ENCODE assay signal across 21 cellular contexts in genomic region chr4:3724319-3725231, GRCh38. TPM values are rescaled to one million over a fixed set of nuclear protein-coding genes. Genes with fewer than 3 reads are reported as not detected.
DNase-seq lines count a peak whose midpoint lies in the region; ATAC-seq and TF ChIP-seq lines count a peak whose summit lies in the region.
"Had no signal": no experiment of that assay in that cellular context is flagged by ENCODE, and none has a peak within 500 bp of the region (broad histone marks: within the 10 kb centered on the region; RNA-seq: fewer than 3 reads in every experiment).

No MANE protein-coding gene starts in this region.

- H2BK12ac ChIP-seq in H9 (ENCODE audit: insufficient read length, low read depth, low read length): no peak overlapping the region

- H3K27me3 Mint-ChIP-seq in H9 (ENCODE audit: low read depth): peaks cover 72% of the 10 kb centered on the region
- peaks cover 38% of the 10 kb centered on the region for H3K27me3 Mint-ChIP-seq in WTC11 (ENCODE audit: low read depth)
- peaks cover 63% of the 10 kb centered on the region for H3K27me3 Mint-ChIP-seq in nephron (ENCODE audit: low read depth)

- H3T11ph ChIP-seq in H9 (ENCODE audit: low read length): no peak overlapping the region

- DNase-seq in NCI-H1417 (lab: John Stamatoyannopoulos, UW): peak in 2 of 3 experiments; percentile 35 to 53
- no peak for DNase-seq in NCI-H1417 treated with DMSO at 0.1 percent for 48 hours (lab: John Stamatoyannopoulos, UW)
- no peak for DNase-seq in H9
- DNase-seq in WTC11 (ENCODE audit: low spot score): no peak
- DNase-seq in activated T-cell treated with anti-CD3 and anti-CD28 coated beads, Interleukin-2, amount 50 U/mL, for 1 hour: no peak
- no peak for DNase-seq in ACHN
- DNase-seq: activated naive CD4-positive, alpha-beta T cell treated with Interleukin-2 at 50 U/mL for 16 hours; CD4-positive, alpha-beta T cell; MG63; NCI-H2081; NCI-H774 had no signal

- no peak overlapping the region for H2AFZ ChIP-seq in H9 (ENCODE audit: low read length)

- H3K56ac ChIP-seq in H9 (ENCODE audit: insufficient read length, low read depth, low read length): no peak overlapping the region

- H3K14ac ChIP-seq in H9 (ENCODE audit: insufficient read depth, low read length): no peak overlapping the region

- no peak overlapping the region for H2BK20ac ChIP-seq in H9 (ENCODE audit: low read depth, low read length, poor library complexity, severe bottlenecking)

- no peaks in the 10 kb centered on the region for H3K23me2 ChIP-seq in H9 (ENCODE audit: insufficient read length, low read depth, low read length, poor library complexity, severe bottlenecking)

- no peaks in the 10 kb centered on the region for H3K9me3 ChIP-seq in H9 (ENCODE audit: control insufficient read depth, low read depth, low read length)
- H3K9me3 ChIP-seq: HAP-1, MG63, vagina had no signal

- CTCF ChIA-PET in WTC11 (lab: Charles Lee): interaction anchor here (0.9 to 2.1 kb wide), 13 partner anchors 21 to 244 kb away, joined by 3 to 10 read pairs (median 5); partner anchors contain the start of gene ADRA2C

- no peak overlapping the region for H4K91ac ChIP-seq in H9 (ENCODE audit: insufficient read length, low read depth, low read length)

- H3K18ac ChIP-seq in H9 (ENCODE audit: insufficient read length, low read depth, low read length): no peak overlapping the region

- no peak overlapping the region for H3K9ac ChIP-seq in H9 (ENCODE audit: extremely low read depth, insufficient read length, low read length)

- no peak overlapping the region for H2BK5ac ChIP-seq in H9 (ENCODE audit: insufficient read length, low read length)

- ATAC-seq in WTC11 (peak; percentile 25; the same call in 1 of the 2 replicates), HG03469 (IDR thresholded peaks at IDR 0.05; ENCODE audit: unreplicated experiment) (no peak)
- ATAC-seq: GM12878; natural killer cell treated with Interleukin-12 subunit alpha and Interleukin-12 subunit beta and Interleukin-15 and Interleukin-18, amount 100 ng/mL, for 72 hours had no signal

- WGBS in H9 (ENCODE audit: extremely low coverage, insufficient read length, low lambda C conversion rate): no CpG with 5 or more reads among the region's 44 CpGs

- POLR2A ChIA-PET in WTC11 (lab: Charles Lee): no interaction called here

- H3K36me3 Mint-ChIP-seq in H9 (ENCODE audit: insufficient read depth in 1 of 3, low read depth in 3 of 3) (no peaks in the 10 kb centered on the region), WTC11 (no peaks in the 10 kb centered on the region), nephron (ENCODE audit: low read depth) (no peaks in the 10 kb centered on the region)
- H3K36me3 Mint-ChIP-seq: memory B cell; natural killer cell treated with Interleukin-12 subunit alpha and Interleukin-12 subunit beta and Interleukin-15 and Interleukin-18, amount 100 ng/mL, for 72 hours had no signal

- no peak overlapping the region for H3K4ac ChIP-seq in H9 (ENCODE audit: low read depth, low read length)

- H3K27ac Mint-ChIP-seq in H9: no peak overlapping the region; a peak in 1 of 7 replicates
- H3K27ac Mint-ChIP-seq in WTC11: no peak overlapping the region
- H3K27ac Mint-ChIP-seq in nephron: peak overlapping the region in 1 of 3 experiments; percentile 52
- H3K27ac Mint-ChIP-seq: CD4-positive, alpha-beta T cell; memory B cell; natural killer cell treated with Interleukin-12 subunit alpha and Interleukin-12 subunit beta and Interleukin-15 and Interleukin-18, amount 100 ng/mL, for 72 hours; stimulated activated naive CD8-positive, alpha-beta T cell treated with anti-CD3 and anti-CD28 coated beads, Interleukin-15, Interleukin-2, amounts not matched to agents 100 ng/mL and 50 ng/mL, for 24 hours had no signal

- H3K4me3 Mint-ChIP-seq in H9: peak overlapping the region; percentile 49 to 67
- H3K4me3 Mint-ChIP-seq in WTC11: peak overlapping the region; percentile 61
- H3K4me3 Mint-ChIP-seq in nephron: peak overlapping the region in 2 of 3 experiments; percentile 1 to 52
- H3K4me3 Mint-ChIP-seq: CD4-positive, alpha-beta T cell; memory B cell; natural killer cell treated with Interleukin-12 subunit alpha and Interleukin-12 subunit beta and Interleukin-15 and Interleukin-18, amount 100 ng/mL, for 72 hours; stimulated activated naive CD8-positive, alpha-beta T cell treated with anti-CD3 and anti-CD28 coated beads, Interleukin-15, Interleukin-2, amounts not matched to agents 100 ng/mL and 50 ng/mL, for 24 hours had no signal

- no peak overlapping the region for H2BK120ac ChIP-seq in H9 (ENCODE audit: low read depth, low read length, poor library complexity, severe bottlenecking)

- H3K23ac ChIP-seq in H9 (ENCODE audit: insufficient read length, low read depth, low read length): no peak overlapping the region

- H4K5ac ChIP-seq in H9 (ENCODE audit: insufficient read length, low read depth, low read length): no peak overlapping the region

- H4K20me1 ChIP-seq in H9 (ENCODE audit: control insufficient read depth, insufficient read depth, insufficient read length): no peaks in the 10 kb centered on the region

- H4K8ac ChIP-seq in H9 (replicated peaks; ENCODE audit: insufficient read length, low read depth, low read length): no peak overlapping the region

- H3K79me1 ChIP-seq in H9 (ENCODE audit: insufficient read depth, low read depth, low read length, poor library complexity, severe bottlenecking): no peaks in the 10 kb centered on the region

- in situ Hi-C loops in ACHN (cut with HindIII; ENCODE audit: low pct_ligation_motif_present, low pct_unique_long_range_greater_than_20kb, low sequenced_read_pairs): no loop called here

- no peak overlapping the region for H2AK5ac ChIP-seq in H9 (ENCODE audit: insufficient read length, low read length)

- H3K4me1 Mint-ChIP-seq in H9 (peaks cover 16 to 44% of the 10 kb centered on the region in 2 experiments), WTC11 (peaks cover 24% of the 10 kb centered on the region), nephron (peaks cover 23% of the 10 kb centered on the region)
- H3K4me1 Mint-ChIP-seq: memory B cell had no signal

- peak overlapping the region; percentile 35 for H3K4me2 ChIP-seq in H9 (ENCODE audit: insufficient read depth, insufficient read length, low read length)

- H3K4me1 ChIP-seq in H9 (ENCODE audit: insufficient read depth, low read length): no peaks in the 10 kb centered on the region; the same call in 1 of the 2 replicates
- H3K4me1 ChIP-seq: HAP-1 had no signal

- TF ChIP-seq CTCF in H9 (conservative IDR thresholded peaks at IDR 0.05) (0 out of 3 replicates have a peak, but pooled peaks have one; percentile 13), WTC11 (IDR thresholded peaks at IDR 0.05) (no peak), nephron (IDR thresholded peaks at IDR 0.05; ENCODE audit: unreplicated experiment in 3 of 3) (no peak)

- no peak overlapping the region for H3K27ac ChIP-seq in H9 (ENCODE audit: insufficient read length, low read depth, low read length)
- H3K27ac ChIP-seq: vagina had no signal

- no peak overlapping the region for H2BK15ac ChIP-seq in H9 (ENCODE audit: low read depth, low read length)

- peaks cover 11% of the 10 kb centered on the region; the same call in 1 of the 2 replicates for H3K27me3 ChIP-seq in H9 (ENCODE audit: insufficient read depth, low read length)
- H3K27me3 ChIP-seq: MG63, vagina had no signal

- H3K79me2 ChIP-seq in H9 (ENCODE audit: insufficient read depth, low read length): no peaks in the 10 kb centered on the region

- no peaks in the 10 kb centered on the region; a peak in 1 of 5 replicates for H3K9me3 Mint-ChIP-seq in H9
- no peaks in the 10 kb centered on the region for H3K9me3 Mint-ChIP-seq in WTC11
- H3K9me3 Mint-ChIP-seq in nephron: peaks cover 4% of the 10 kb centered on the region
- H3K9me3 Mint-ChIP-seq: CD4-positive, alpha-beta T cell; memory B cell; natural killer cell treated with Interleukin-12 subunit alpha and Interleukin-12 subunit beta and Interleukin-15 and Interleukin-18, amount 100 ng/mL, for 72 hours; stimulated activated naive CD8-positive, alpha-beta T cell treated with anti-CD3 and anti-CD28 coated beads, Interleukin-15, Interleukin-2, amounts not matched to agents 100 ng/mL and 50 ng/mL, for 24 hours had no signal

TF ChIP-seq in WTC11, 78 proteins besides CTCF, POLR2A, EP300 and RAD21 (continues in another document):
- TF ChIP-seq ZBTB43 (CRISPR knock-in tag; IDR thresholded peaks at IDR 0.05): no peak
- no peak for TF ChIP-seq STAT6 (CRISPR knock-in tag; conservative IDR thresholded peaks at IDR 0.05; ENCODE audit: low read depth)
- no peak for TF ChIP-seq ATF1 (CRISPR knock-in tag; IDR thresholded peaks at IDR 0.05)
- no peak for TF ChIP-seq FOXP1 (CRISPR knock-in tag; IDR thresholded peaks at IDR 0.05; ENCODE audit: borderline replicate concordance)

RNA-seq across cellular contexts. Expression of gene ADRA2C, which starts 41.6 kb away (rescaled TPM):
- 7.2 and 8.6 TPM in 2 replicates for total RNA-seq in H9 (2021)
- 19.8 to 21.8 TPM (median 20.7 TPM) in 3 replicates for total RNA-seq in WTC11 (2021)
- total RNA-seq: CD4-positive, alpha-beta T cell; epithelial cell of proximal tubule; natural killer cell treated with Interleukin-12 subunit alpha and Interleukin-12 subunit beta and Interleukin-15 and Interleukin-18, amount 100 ng/mL, for 72 hours; T-helper 2 cell treated with Interferon-gamma antibody and Interleukin-4, amounts not matched to agents 100 ng/mL and 5 ng/mL, for 36 hours had no signal

Comparison
In these comparisons a context has a peak if more than half of its experiments do, and no peak if none do; other contexts are left out.
1. DNase-seq: peak in NCI-H1417 (2 of 3); none in NCI-H1417 treated with DMSO at 0.1 percent for 48 hours (single experiment), H9 (single experiment), WTC11 (single experiment), activated T-cell treated with anti-CD3 and anti-CD28 coated beads, Interleukin-2, amount 50 U/mL, for 1 hour (single experiment) and ACHN (single experiment).
2. Peak in every context shown above with its lines, with median percentiles within 50 percentile points of each other: H3K4me3 Mint-ChIP-seq.